ENCODE assay signal across 17 cellular contexts in the genomic region with DNA sequence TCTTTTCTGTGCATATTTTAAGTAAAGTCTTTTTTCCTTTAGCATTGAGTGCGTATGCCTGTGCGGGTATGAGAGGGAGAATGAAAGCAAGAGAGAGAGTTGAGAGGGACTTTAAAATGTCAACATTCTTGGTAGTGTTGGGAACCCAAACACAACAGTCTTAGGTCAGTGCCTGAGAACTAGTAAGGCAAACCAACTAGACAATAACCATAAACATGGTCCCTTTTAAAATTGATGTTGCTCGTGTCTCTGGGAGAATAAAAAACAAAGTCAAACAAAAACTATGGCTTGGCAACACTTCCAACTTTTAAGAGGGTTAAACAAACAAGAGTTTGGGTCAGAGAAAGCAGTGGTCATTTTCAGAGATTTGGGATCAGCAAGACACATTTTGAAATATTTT.
"Had no signal": no experiment of that assay in that cellular context is flagged by ENCODE, and none has a peak within 500 bp of the region (broad histone marks: within the 10 kb centered on the region; RNA-seq: fewer than 3 reads in every experiment).

No MANE protein-coding gene starts in this region.

- H3K4me3 Mint-ChIP-seq: activated naive CD4-positive, alpha-beta T cell treated with anti-CD3 and anti-CD28 coated beads, Interleukin-2, amount 50 U/mL, for 24 hours; natural killer cell; stimulated activated effector memory CD8-positive, alpha-beta T cell treated with anti-CD3 and anti-CD28 coated beads, Interleukin-12 subunit alpha, Interleukin-12 subunit beta, amount 100 ng/mL, for 72 hours; type B pancreatic cell had no signal

- H3K27me3 Mint-ChIP-seq: type B pancreatic cell had no signal

- H3K27ac ChIP-seq: brain microvascular endothelial cell, lower lobe of right lung, SJCRH30 had no signal

- H3K36me3 Mint-ChIP-seq: activated naive CD4-positive, alpha-beta T cell treated with anti-CD3 and anti-CD28 coated beads, Interleukin-2, amount 50 U/mL, for 24 hours; natural killer cell; stimulated activated effector memory CD8-positive, alpha-beta T cell treated with anti-CD3 and anti-CD28 coated beads, Interleukin-12 subunit alpha, Interleukin-12 subunit beta, amount 100 ng/mL, for 72 hours; type B pancreatic cell had no signal

- H3K4me1 Mint-ChIP-seq: natural killer cell had no signal

- H3K9me3 ChIP-seq: lower lobe of right lung, SJCRH30 had no signal

- H3K36me3 ChIP-seq: brain microvascular endothelial cell, lower lobe of right lung, SJCRH30 had no signal

- ATAC-seq: activated CD4-positive, CD25-positive, alpha-beta regulatory T cell treated with anti-CD3 and anti-CD28 coated beads, Interleukin-2, amount 50 U/mL, for 24 hours; natural killer cell; stimulated activated effector memory CD8-positive, alpha-beta T cell treated with anti-CD3 and anti-CD28 coated beads, Interleukin-12 subunit alpha, Interleukin-12 subunit beta, amount 100 ng/mL, for 72 hours had no signal

- H3K4me3 ChIP-seq: lower lobe of right lung, SJCRH30 had no signal

- H3K27me3 ChIP-seq: brain microvascular endothelial cell, SJCRH30 had no signal

- H3K27ac Mint-ChIP-seq: activated naive CD4-positive, alpha-beta T cell treated with anti-CD3 and anti-CD28 coated beads, Interleukin-2, amount 50 U/mL, for 24 hours; natural killer cell; stimulated activated effector memory CD8-positive, alpha-beta T cell treated with anti-CD3 and anti-CD28 coated beads, Interleukin-12 subunit alpha, Interleukin-12 subunit beta, amount 100 ng/mL, for 72 hours; type B pancreatic cell had no signal

- DNase-seq: activated CD4-positive, alpha-beta T cell treated with anti-CD3 and anti-CD28 coated beads, Interleukin-2, amount 50 U/mL, for 4 hours; activated effector memory CD4-positive, alpha-beta T cell treated with Interleukin-2 at 50 U/mL for 16 hours; activated T-cell treated with anti-CD3 and anti-CD28 coated beads, Interleukin-2, amount 50 U/mL, for 1 hour; amniotic stem cell; brain microvascular endothelial cell; hippocampal formation; kidney glomerular epithelial cell; lower lobe of right lung; midbrain; natural killer cell; occipital lobe; SJCRH30; small intestine had no signal
